In genomic region chr17:42979511-42980273, GRCh38 we compare ENCODE assay signal across 8 cellular contexts. TPM values are rescaled to one million over a fixed set of nuclear protein-coding genes. Genes with fewer than 3 reads are reported as not detected.
DNase-seq lines count a peak whose midpoint lies in the region; ATAC-seq and TF ChIP-seq lines count a peak whose summit lies in the region.

TSS of gene PTGES3L (minus strand) at chr17:42980080. CDS start at chr17:42980053, 27 bp downstream.

- H3K4me3 Mint-ChIP-seq in activated T-cell treated with anti-CD3 and anti-CD28 coated beads, Interleukin-2, amount 50 U/mL, for 72 hours: peak within 1 kb of the TSS; percentile 94 to 99

- peak within 1 kb of the TSS; percentile 85 for H3K4me3 ChIP-seq in HEK293 (ENCODE audit: low read depth, low read length)
- H3K4me3 ChIP-seq in neuron (ENCODE audit: low read length): peak within 1 kb of the TSS; percentile 55

- TF ChIP-seq CTCF in HEK293 (tag by site-specific recombination; IDR thresholded peaks at IDR 0.05): peak; percentile 49; the same call in 1 of the 2 replicates
- TF ChIP-seq CTCF in foreskin keratinocyte (conservative IDR thresholded peaks at IDR 0.05): no peak

- H3K9me3 ChIP-seq in HEK293 (ENCODE audit: control insufficient read depth, insufficient read depth, low read depth, low read length) (no peaks in the 10 kb centered on the region), neuron (ENCODE audit: low read length) (no peaks in the 10 kb centered on the region)

- H3K27ac Mint-ChIP-seq in activated T-cell treated with anti-CD3 and anti-CD28 coated beads, Interleukin-2, amount 50 U/mL, for 72 hours: peak within 1 kb of the TSS; percentile 83

- peaks cover 10% of the 10 kb centered on the region for H3K4me1 ChIP-seq in HEK293 (ENCODE audit: control insufficient read depth, insufficient read depth, low read length)
- H3K4me1 ChIP-seq in foreskin keratinocyte: no peaks in the 10 kb centered on the region
- H3K4me1 ChIP-seq in neuron (ENCODE audit: insufficient read depth, low read length): peaks cover 12% of the 10 kb centered on the region

- peak; percentile 56 to 58 for ATAC-seq in activated T-cell treated with anti-CD3 and anti-CD28 coated beads, Interleukin-2, amount 50 U/mL, for 72 hours (replicated peaks in 1 of 2)
- ATAC-seq in foreskin keratinocyte: peak; percentile 4

- H3K27me3 Mint-ChIP-seq in activated T-cell treated with anti-CD3 and anti-CD28 coated beads, Interleukin-2, amount 50 U/mL, for 72 hours (ENCODE audit: low read depth): no peaks in the 10 kb centered on the region

- peaks cover 3 to 7% of the 10 kb centered on the region in 2 donors for H3K36me3 Mint-ChIP-seq in activated T-cell treated with anti-CD3 and anti-CD28 coated beads, Interleukin-2, amount 50 U/mL, for 72 hours (ENCODE audit: insufficient read depth in 2 of 2)

- H3K27ac ChIP-seq in HEK293 (ENCODE audit: extremely low read depth, low read depth, low read length): peak within 1 kb of the TSS; percentile 78
- peak within 1 kb of the TSS; percentile 7 for H3K27ac ChIP-seq in foreskin keratinocyte

- H3K27me3 ChIP-seq in foreskin keratinocyte: no peaks in the 10 kb centered on the region
- no peaks in the 10 kb centered on the region for H3K27me3 ChIP-seq in neuron (ENCODE audit: insufficient read depth, low read length)

- H3K9me3 Mint-ChIP-seq in activated T-cell treated with anti-CD3 and anti-CD28 coated beads, Interleukin-2, amount 50 U/mL, for 72 hours: no peaks in the 10 kb centered on the region

- peaks cover 4 to 6% of the 10 kb centered on the region in 2 experiments; a peak in 2 of 3 replicates for H3K36me3 ChIP-seq in HEK293 (ENCODE audit: control insufficient read depth in 2 of 2, insufficient read depth in 1 of 2, low read length in 2 of 2)
- peaks cover 5% of the 10 kb centered on the region for H3K36me3 ChIP-seq in neuron (ENCODE audit: insufficient read depth, low read length)

- POLR2A ChIA-PET in HEK293 (lab: Yijun Ruan, JAX): interaction anchor here (2.2 to 4.2 kb wide), 2 partner anchors 14 to 19 kb away, joined by 7 to 26 read pairs; partner anchors contain the start of gene RPL27

- CTCF ChIA-PET in HEK293 (lab: Yijun Ruan, JAX): interaction anchor here (1.1 to 1.4 kb wide), 2 partner anchors 18 to 20 kb away, joined by 3 to 6 read pairs; partner anchors contain the start of gene RPL27

- peak within 1 kb of the TSS; percentile 78 for H2AFZ ChIP-seq in neuron (ENCODE audit: low read depth, low read length)

- peaks cover 39% of the 10 kb centered on the region for H3K4me1 Mint-ChIP-seq in activated T-cell treated with anti-CD3 and anti-CD28 coated beads, Interleukin-2, amount 50 U/mL, for 72 hours (ENCODE audit: low read depth)

- DNase-seq in DMS153 (lab: John Stamatoyannopoulos, UW) (peak; percentile 67), NCI-H2171 treated with DMSO at 0.1 percent for 48 hours (lab: John Stamatoyannopoulos, UW) (peak; percentile 81), foreskin keratinocyte (no peak), activated gamma-delta T cell treated with Interleukin-2 at 50 U/mL for 16 hours (no peak), midbrain (lab: John Stamatoyannopoulos, UW) (no peak)
- peak; percentile 33 to 46 for DNase-seq in activated T-cell treated with anti-CD3 and anti-CD28 coated beads, Interleukin-2, amount 50 U/mL, for 72 hours

TF ChIP-seq in HEK293, 187 proteins besides CTCF, POLR2A, EP300 and RAD21 (continues in another document):
- TF ChIP-seq ZNF777 (tag by site-specific recombination; IDR thresholded peaks at IDR 0.05; ENCODE audit: borderline replicate concordance) (no peak), KLF9 (tag by site-specific recombination; IDR thresholded peaks at IDR 0.05; ENCODE audit: low read depth) (no peak), GLIS2 (tag by site-specific recombination; IDR thresholded peaks at IDR 0.05) (peak; percentile 92), ZNF658 (tag by site-specific recombination; IDR thresholded peaks at IDR 0.05) (no peak), SCRT1 (tag by site-specific recombination; IDR thresholded peaks at IDR 0.05; ENCODE audit: borderline replicate concordance) (no peak), ZBTB11 (tag by site-specific recombination; conservative IDR thresholded peaks at IDR 0.05; ENCODE audit: low read depth) (peak; percentile 88), ZNF16 (tag by site-specific recombination; IDR thresholded peaks at IDR 0.05; ENCODE audit: low read depth) (no peak), ZBTB7A (tag by site-specific recombination; IDR thresholded peaks at IDR 0.05; ENCODE audit: low read depth) (no peak), TRIM28 (IDR thresholded peaks at IDR 0.05; ENCODE audit: borderline replicate concordance, low read length) (0 out of 2 replicates have a peak, but pooled peaks have one; percentile 22), ZEB2 (tag by site-specific recombination; IDR thresholded peaks at IDR 0.05) (no peak), IKZF3 (tag by site-specific recombination; IDR thresholded peaks at IDR 0.05) (peak; percentile 51), ZNF157 (tag by site-specific recombination; IDR thresholded peaks at IDR 0.05) (no peak), ATF2 (tag by site-specific recombination; IDR thresholded peaks at IDR 0.05; ENCODE audit: low read depth) (no peak), ZNF792 (tag by site-specific recombination; IDR thresholded peaks at IDR 0.05) (no peak), SP2 (tag by site-specific recombination; IDR thresholded peaks at IDR 0.05) (no peak), KLF17 (tag by site-specific recombination; IDR thresholded peaks at IDR 0.05) (peak; percentile 26), ZNF654 (tag by site-specific recombination; IDR thresholded peaks at IDR 0.05; ENCODE audit: low read depth) (no peak), ZNF548 (tag by site-specific recombination; IDR thresholded peaks at IDR 0.05) (no peak), ZNF23 (tag by site-specific recombination; IDR thresholded peaks at IDR 0.05; ENCODE audit: borderline replicate concordance) (no peak), ZNF366 (tag by site-specific recombination; conservative IDR thresholded peaks at IDR 0.05) (0 out of 2 replicates have a peak, but pooled peaks have one; percentile 47), ZNF561 (tag by site-specific recombination; IDR thresholded peaks at IDR 0.05; ENCODE audit: borderline replicate concordance) (peak; percentile 50; the same call in 1 of the 2 replicates), ZBTB20 (tag by site-specific recombination; IDR thresholded peaks at IDR 0.05) (peak; percentile 72), ZNF175 (tag by site-specific recombination; IDR thresholded peaks at IDR 0.05) (no peak), PRDM1 (tag by site-specific recombination; IDR thresholded peaks at IDR 0.05) (peak; percentile 72), EGR2 (tag by site-specific recombination; IDR thresholded peaks at IDR 0.05; ENCODE audit: low read depth) (no peak), ZXDB (tag by site-specific recombination; IDR thresholded peaks at IDR 0.05) (peak; percentile 58)

RNA-seq across cellular contexts. Expression of gene PTGES3L, which starts in this region (rescaled TPM):
- under 1 TPM; 0.36 to 0.95 TPM for total RNA-seq in activated T-cell treated with anti-CD3 and anti-CD28 coated beads, Interleukin-2, amount 50 U/mL, for 72 hours
- 0.14 and 0.17 TPM in 2 replicates for total RNA-seq in foreskin keratinocyte
- polyA plus RNA-seq in foreskin keratinocyte: 0.13 and 0.15 TPM in 2 replicates

Comparison
In these comparisons a context has a peak if more than half of its experiments do, and no peak if none do; other contexts are left out.
1. Peak in DNase-seq and ATAC-seq in activated T-cell treated with anti-CD3 and anti-CD28 coated beads, Interleukin-2, amount 50 U/mL, for 72 hours; RNA of the gene not detected or under 1 TPM.
2. Peak in ATAC-seq and H3K27ac ChIP-seq in foreskin keratinocyte; RNA of the gene not detected or under 1 TPM.
3. DNase-seq: peak in DMS153 (single experiment) and NCI-H2171 treated with DMSO at 0.1 percent for 48 hours (single experiment); none in foreskin keratinocyte (0 of 2), activated gamma-delta T cell treated with Interleukin-2 at 50 U/mL for 16 hours (single experiment) and midbrain (single experiment).